In the genomic region with DNA sequence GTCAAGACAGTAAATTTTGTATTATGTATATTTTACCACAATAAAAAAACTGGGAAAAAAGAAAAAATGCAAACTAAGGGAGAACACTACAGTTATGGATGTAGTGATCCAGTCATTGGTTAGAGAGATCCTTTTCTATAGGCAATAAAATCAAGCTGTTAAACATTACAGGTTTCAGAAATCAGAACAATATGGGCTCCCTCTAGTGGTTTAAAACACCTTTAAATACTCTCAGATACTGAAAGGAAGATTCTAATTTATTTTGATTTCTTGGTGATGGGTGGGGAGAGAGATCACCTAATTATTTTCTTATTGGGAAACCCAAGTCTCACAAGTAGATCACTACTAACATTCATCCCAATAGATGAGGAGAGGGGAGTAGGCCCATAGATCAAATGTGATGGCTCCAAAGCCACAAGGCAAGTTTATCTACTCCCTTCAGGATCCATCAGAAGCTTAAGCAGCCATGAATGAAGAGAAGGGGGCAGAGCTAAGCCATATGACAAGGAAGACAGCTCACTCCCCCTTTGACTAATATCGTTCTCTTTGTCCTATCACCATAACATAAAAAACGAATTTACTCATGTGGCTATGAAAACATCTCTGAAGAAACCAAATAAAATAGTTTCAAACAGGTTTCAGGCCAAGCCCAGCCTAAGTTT, we compare ENCODE assay signal across 8 cellular contexts.
DNase-seq lines count a peak whose midpoint lies in the region; ATAC-seq, FAIRE-seq and TF ChIP-seq lines count a peak whose summit lies in the region.

No MANE protein-coding gene starts in this region.

- H3K27ac ChIP-seq in A549, result no peak overlapping the region
- peak overlapping the region; percentile 3; the same call in 1 of the 2 replicates for H3K27ac ChIP-seq in PC-3 (ENCODE audit: low read length)
- H3K27ac ChIP-seq in endodermal cell (ENCODE audit: low read depth, low read length), result no peak overlapping the region
- no peak overlapping the region for H3K27ac ChIP-seq in parathyroid adenoma

- CTCF ChIA-PET in A549 (lab: Yijun Ruan, JAX) (interaction anchor here (0.6 to 2.0 kb wide), 13 partner anchors 9 to 542 kb away, joined by 3 to 14 read pairs (median 4); no protein-coding TSS in a partner anchor), PC-3 (lab: Charles Lee) (interaction anchor here (0.6 to 1.8 kb wide), 8 partner anchors 30 to 343 kb away, joined by 3 to 16 read pairs (median 3); no protein-coding TSS in a partner anchor)

- 0% methylated on average over 2 of the region's 2 CpGs for WGBS in A549 (ENCODE audit: missing lambda C conversion rate)
- whole genome bisulfite sequencing in endodermal cell (ENCODE audit: insufficient coverage in 1 of 2, insufficient read length in 1 of 2), 2 experiments, result 40% methylated on average over 2 of the region's 2 CpGs; no CpG with 5 or more reads in 1 of the 2 experiments

- POLR2A ChIA-PET in A549 (lab: Yijun Ruan, JAX) (no interaction called here), PC-3 (lab: Charles Lee; ENCODE audit: unreplicated experiment) (no interaction called here)

- H3K4me2 ChIP-seq in A549 (no peak overlapping the region), PC-3 (ENCODE audit: low read length) (no peak overlapping the region), parathyroid adenoma (ENCODE audit: low read length) (no peak overlapping the region)

- no peaks in the 10 kb centered on the region for H3K27me3 Mint-ChIP-seq in endodermal cell (ENCODE audit: insufficient read depth)

- ATAC-seq in A549 (peak in 1 of 2 experiments; percentile 68; a peak in 3 of 6 replicates), PC-3 (peak; percentile 82)

- no peak overlapping the region for H2AFZ ChIP-seq in PC-3 (ENCODE audit: low read length)
- no peak overlapping the region for H2AFZ ChIP-seq in parathyroid adenoma

- no peaks in the 10 kb centered on the region for H3K27me3 ChIP-seq in PC-3 (ENCODE audit: low read length)
- no peaks in the 10 kb centered on the region for H3K27me3 ChIP-seq in endodermal cell (ENCODE audit: control insufficient read depth, insufficient read depth, low read length, poor library complexity, severe bottlenecking)
- no peaks in the 10 kb centered on the region for H3K27me3 ChIP-seq in parathyroid adenoma (ENCODE audit: control insufficient read depth, insufficient read depth, low read length)

- peaks cover 1% of the 10 kb centered on the region; the same call in 2 of the 3 replicates for H3K4me1 ChIP-seq in A549
- peaks cover 1% of the 10 kb centered on the region; the same call in 1 of the 2 replicates for H3K4me1 ChIP-seq in PC-3 (ENCODE audit: insufficient read depth, low read length)
- no peaks in the 10 kb centered on the region for H3K4me1 ChIP-seq in endodermal cell (ENCODE audit: control insufficient read depth, insufficient read depth, low read length)
- H3K4me1 ChIP-seq in parathyroid adenoma, result peaks cover 19% of the 10 kb centered on the region

- no TSS peak for BruUV-seq in PC-3 (replicated peaks; lab: Mats Ljungman, UMichigan)

- no peaks in the 10 kb centered on the region for H4K20me1 ChIP-seq in PC-3 (ENCODE audit: low read length)

- H3K27ac Mint-ChIP-seq in endodermal cell, result no peak overlapping the region

- H3K36me3 ChIP-seq in PC-3 (ENCODE audit: low read depth, low read length), result no peaks in the 10 kb centered on the region
- H3K36me3 ChIP-seq in endodermal cell (ENCODE audit: control insufficient read depth, insufficient read depth, low read length), result peaks cover 8% of the 10 kb centered on the region
- no peaks in the 10 kb centered on the region for H3K36me3 ChIP-seq in parathyroid adenoma (ENCODE audit: control insufficient read depth, insufficient read depth, low read length)

- no peaks in the 10 kb centered on the region for H3K9me2 ChIP-seq in PC-3 (replicated peaks; ENCODE audit: low read length)

- no peak overlapping the region for H3K9ac ChIP-seq in PC-3 (ENCODE audit: low read length)
- H3K9ac ChIP-seq in endodermal cell (ENCODE audit: extremely low read depth, low read length, poor library complexity, severe bottlenecking), result no peak overlapping the region
- no peak overlapping the region for H3K9ac ChIP-seq in parathyroid adenoma

- H3K4me1 Mint-ChIP-seq in endodermal cell, result no peaks in the 10 kb centered on the region

- DNase-seq in A549 (ENCODE audit: low read depth in 1 of 2, low spot score in 1 of 2), result peak in 1 of 2 experiments; percentile 13
- DNase-seq in PC-3, result peak; percentile 77
- DNase-seq in endodermal cell, result no peak
- DNase-seq in amniotic stem cell (lab: John Stamatoyannopoulos, UW), result no peak
- no peak for DNase-seq in AG08395 (ENCODE audit: low spot score)
- no peak for DNase-seq in activated CD8-positive, alpha-beta memory T cell treated with anti-CD3 and anti-CD28 coated beads, Interleukin-2, amount 50 U/mL, for 4 hours

- no peak overlapping the region for H3K4me3 Mint-ChIP-seq in endodermal cell

- TF ChIP-seq RAD21 in A549 (conservative IDR thresholded peaks at IDR 0.05 in 1 of 2, IDR thresholded peaks at IDR 0.05 in 1 of 2), result peak; percentile 46 to 57; a peak in 4 of 5 replicates

- no peak for FAIRE-seq in A549 (lab: Jason Lieb, UNC)

- intact Hi-C loops in PC-3 (cut with micrococcal nuclease), result loop anchor here (1.0 to 5.0 kb wide), 6 partner anchors 38 to 542 kb away; a partner anchor contains a TSS

- H3F3A ChIP-seq in PC-3 (ENCODE audit: low read length, unreplicated experiment), result no peaks in the 10 kb centered on the region

- no peak for TF ChIP-seq EP300 in A549 (IDR thresholded peaks at IDR 0.05)

- no peaks in the 10 kb centered on the region for H3K79me2 ChIP-seq in PC-3 (ENCODE audit: low read length)
- H3K79me2 ChIP-seq in parathyroid adenoma, result no peaks in the 10 kb centered on the region

- H3K9me3 Mint-ChIP-seq in endodermal cell, result no peaks in the 10 kb centered on the region

- TF ChIP-seq POLR2A in A549 (IDR thresholded peaks at IDR 0.05; ENCODE audit: low read length), result no peak

- H3K36me3 Mint-ChIP-seq in endodermal cell (ENCODE audit: low read depth), result peaks cover 14% of the 10 kb centered on the region

- H3K4me3 ChIP-seq in A549, result no peak overlapping the region
- no peak overlapping the region for H3K4me3 ChIP-seq in PC-3 (ENCODE audit: low read length)
- no peak overlapping the region for H3K4me3 ChIP-seq in endodermal cell (ENCODE audit: low read length)
- H3K4me3 ChIP-seq in parathyroid adenoma (ENCODE audit: low read depth, low read length), result no peak overlapping the region

- no peaks in the 10 kb centered on the region for H3K9me3 ChIP-seq in A549
- no peaks in the 10 kb centered on the region for H3K9me3 ChIP-seq in PC-3 (ENCODE audit: low read length)
- H3K9me3 ChIP-seq in endodermal cell (ENCODE audit: control insufficient read depth, low read length), result no peaks in the 10 kb centered on the region
- H3K9me3 ChIP-seq in parathyroid adenoma (ENCODE audit: control insufficient read depth, low read length), result no peaks in the 10 kb centered on the region

- TF ChIP-seq CTCF in A549 (IDR thresholded peaks at IDR 0.05) (peak; percentile 58), GM12874 (IDR thresholded peaks at IDR 0.05; ENCODE audit: insufficient read depth, low read depth, low read length) (peak; percentile 16; the same call in 1 of the 2 replicates), PC-3 (conservative IDR thresholded peaks at IDR 0.05; ENCODE audit: low read depth, low read length) (peak; percentile 84), endodermal cell (conservative IDR thresholded peaks at IDR 0.05) (peak; percentile 79), parathyroid adenoma (IDR thresholded peaks at IDR 0.05) (peak; percentile 65)

TF ChIP-seq in A549, 52 proteins besides CTCF, POLR2A, EP300 and RAD21:
- no peak for TF ChIP-seq PHF8 (IDR thresholded peaks at IDR 0.05; ENCODE audit: borderline replicate concordance, low read depth)
- no peak for TF ChIP-seq MYC (IDR thresholded peaks at IDR 0.05; ENCODE audit: borderline replicate concordance, low read length)
- peak; percentile 52; the same call in 2 of the 3 replicates for TF ChIP-seq SMC3 (IDR thresholded peaks at IDR 0.05)
- no peak for TF ChIP-seq SREBF2 (IDR thresholded peaks at IDR 0.05)
- TF ChIP-seq NFE2L2 (conservative IDR thresholded peaks at IDR 0.05; ENCODE audit: low read length), result no peak
- TF ChIP-seq HDAC2 (IDR thresholded peaks at IDR 0.05), result no peak
- TF ChIP-seq CHD4 (IDR thresholded peaks at IDR 0.05; ENCODE audit: borderline replicate concordance), result no peak
TF ChIP-seq in A549: peak in this region for 1.

Comparison
In these comparisons a context has a peak if more than half of its experiments do, and no peak if none do; other contexts are left out.
1. CTCF ChIP-seq: peak in every context shown above with its lines; median percentile 84 in PC-3; 79 in endodermal cell; 65 in parathyroid adenoma; 58 in A549; 16 in GM12874.